In genomic region chr4:56821394-56822263, GRCh38 we compare ENCODE assay signal across 8 cellular contexts.
A peak's percentile ranks its signal among the peaks of the same experiment; 100 is the strongest.
DNase-seq lines count a peak whose midpoint lies in the region; ATAC-seq and TF ChIP-seq lines count a peak whose summit lies in the region.

Gene SPINK2 (minus strand): TSS chr4:56821701. CDS start chr4:56821662, 39 bp downstream.

- TF ChIP-seq CTCF in GM12873 (IDR thresholded peaks at IDR 0.05; ENCODE audit: insufficient read depth, low read depth, low read length, missing control alignments), result peak; percentile 21

- peak; percentile 73 for DNase-seq in activated naive CD4-positive, alpha-beta T cell treated with anti-CD3 and anti-CD28 coated beads, Interleukin-2, amount 50 U/mL, for 16 hours
- peak; percentile 55 to 68 for DNase-seq in stimulated activated CD4-positive, alpha-beta T cell treated with anti-CD3 and anti-CD28 coated beads, Interleukin-1b, Interleukin-23, amount 100 ng/mL, for 4 hours (ENCODE audit: low read depth in 2 of 2)
- no peak for DNase-seq in hippocampal formation (lab: John Stamatoyannopoulos, UW)

- H3K4me3 ChIP-seq in iPS-11a (ENCODE audit: low read depth, low read length), result peak within 1 kb of the TSS; percentile 40

- peak; percentile 73 for TF ChIP-seq POLR2A in Raji (IDR thresholded peaks at IDR 0.05; ENCODE audit: insufficient read depth, low read depth, low read length)

- ATAC-seq in HG03108 (IDR thresholded peaks at IDR 0.05; ENCODE audit: unreplicated experiment), result peak; percentile 39
- ATAC-seq in HG02981 (IDR thresholded peaks at IDR 0.05; ENCODE audit: unreplicated experiment), result no peak

Comparison
In these comparisons a context has a peak if more than half of its experiments do, and no peak if none do; other contexts are left out.
1. DNase-seq: peak in activated naive CD4-positive, alpha-beta T cell treated with anti-CD3 and anti-CD28 coated beads, Interleukin-2, amount 50 U/mL, for 16 hours (single experiment) and stimulated activated CD4-positive, alpha-beta T cell treated with anti-CD3 and anti-CD28 coated beads, Interleukin-1b, Interleukin-23, amount 100 ng/mL, for 4 hours (2 of 2); none in hippocampal formation (0 of 2).